9 cellular contexts compared by ENCODE assay signal in genomic region chr6:97705568-97705967, GRCh38.
A peak's percentile ranks its signal among the peaks of the same experiment; 100 is the strongest.
DNase-seq lines count a peak whose midpoint lies in the region; ATAC-seq, FAIRE-seq and TF ChIP-seq lines count a peak whose summit lies in the region.
"Had no signal": no experiment of that assay in that cellular context is flagged by ENCODE, and none has a peak within 500 bp of the region (broad histone marks: within the 10 kb centered on the region; RNA-seq: fewer than 3 reads in every experiment).

No MANE protein-coding gene starts in this region.

- H3K27ac Mint-ChIP-seq in astrocyte (ENCODE audit: unreplicated experiment), result no peak overlapping the region

- ATAC-seq in HG02642 (IDR thresholded peaks at IDR 0.05; ENCODE audit: poor library complexity, unreplicated experiment) (no peak), HG02970 (IDR thresholded peaks at IDR 0.05; ENCODE audit: low FRiP score, unreplicated experiment) (no peak)

- H2BK15ac ChIP-seq in mesendoderm (replicated peaks; ENCODE audit: low read depth), result no peak overlapping the region

- H3K4me2 ChIP-seq in astrocyte (ENCODE audit: low read length) (no peak overlapping the region), mesendoderm (ENCODE audit: low read length) (no peak overlapping the region)

- no peak overlapping the region for H2BK120ac ChIP-seq in mesendoderm (ENCODE audit: low read depth, low read length)

- no peak overlapping the region for H3K27ac ChIP-seq in astrocyte (ENCODE audit: low read depth, low read length)
- H3K27ac ChIP-seq in mesendoderm (ENCODE audit: low read depth, low read length), result no peak overlapping the region
- no peak overlapping the region for H3K27ac ChIP-seq in coronary artery

- H3K79me2 ChIP-seq in astrocyte (ENCODE audit: insufficient read depth, low read length), result no peaks in the 10 kb centered on the region
- no peaks in the 10 kb centered on the region for H3K79me2 ChIP-seq in mesendoderm (ENCODE audit: control insufficient read depth, insufficient read depth, low read length)

- no peak overlapping the region for H3K4me3 Mint-ChIP-seq in astrocyte (ENCODE audit: unreplicated experiment)

- H4K20me1 ChIP-seq in astrocyte (ENCODE audit: insufficient read depth, low read length), result no peaks in the 10 kb centered on the region

- peak; percentile 38 for TF ChIP-seq CTCF in astrocyte (IDR thresholded peaks at IDR 0.05; ENCODE audit: insufficient read depth, low read depth, low read length)
- no peak for TF ChIP-seq CTCF in coronary artery (IDR thresholded peaks at IDR 0.05)

- H3K18ac ChIP-seq in mesendoderm (ENCODE audit: low read length), result no peak overlapping the region

- H3K79me1 ChIP-seq in mesendoderm (ENCODE audit: low read length), result no peaks in the 10 kb centered on the region

- no peak overlapping the region for H3K56ac ChIP-seq in mesendoderm (ENCODE audit: low read length)

- no CpG with 5 or more reads among the region's 2 CpGs for WGBS in mesendoderm (ENCODE audit: extremely low coverage, insufficient coverage, low lambda C conversion rate)

- H3K9ac ChIP-seq in astrocyte (ENCODE audit: low read length), result no peak overlapping the region
- H3K9ac ChIP-seq in mesendoderm (ENCODE audit: low read length), result no peak overlapping the region

- H3K4me3 ChIP-seq in astrocyte (ENCODE audit: insufficient read depth, low read depth, low read length) (no peak overlapping the region), mesendoderm (ENCODE audit: low read length) (no peak overlapping the region), coronary artery (no peak overlapping the region)

- no peaks in the 10 kb centered on the region for H3K27me3 Mint-ChIP-seq in astrocyte (ENCODE audit: low read depth, unreplicated experiment)

- H3K4ac ChIP-seq in mesendoderm (ENCODE audit: low read depth, low read length), result no peak overlapping the region

- H3K4me1 ChIP-seq in astrocyte (ENCODE audit: insufficient read depth, low read length) (no peaks in the 10 kb centered on the region), mesendoderm (ENCODE audit: control insufficient read depth, low read depth, low read length) (no peaks in the 10 kb centered on the region)

- H2BK5ac ChIP-seq in mesendoderm (ENCODE audit: low read length), result no peak overlapping the region

- no peaks in the 10 kb centered on the region for H3K27me3 ChIP-seq in astrocyte (ENCODE audit: insufficient read depth, low read length)
- H3K27me3 ChIP-seq in mesendoderm (ENCODE audit: insufficient read depth, low read length, poor library complexity), result no peaks in the 10 kb centered on the region

- H3K9me3 ChIP-seq in astrocyte (ENCODE audit: insufficient read depth, low read depth, low read length), result no peaks in the 10 kb centered on the region

- peak; percentile 65 for TF ChIP-seq RAD21 in Ishikawa (IDR thresholded peaks at IDR 0.05; ENCODE audit: low read depth)

- H2AK5ac ChIP-seq in mesendoderm (ENCODE audit: low read length), result no peak overlapping the region

- H3K4me1 Mint-ChIP-seq in astrocyte (ENCODE audit: low read depth, unreplicated experiment), result no peaks in the 10 kb centered on the region

- FAIRE-seq in astrocyte (lab: Jason Lieb, UNC), result peak; percentile 32

- no peak for TF ChIP-seq EP300 in Ishikawa (IDR thresholded peaks at IDR 0.05; ENCODE audit: borderline replicate concordance)

- no peak overlapping the region for H2AFZ ChIP-seq in astrocyte (ENCODE audit: low read depth, low read length)

- H3K36me3 ChIP-seq in astrocyte (ENCODE audit: insufficient read depth, low read length), result no peaks in the 10 kb centered on the region
- no peaks in the 10 kb centered on the region for H3K36me3 ChIP-seq in mesendoderm (ENCODE audit: control insufficient read depth, insufficient read depth, low read length)

- H3K9me3 Mint-ChIP-seq in astrocyte (ENCODE audit: unreplicated experiment), result no peaks in the 10 kb centered on the region

- DNase-seq in GM03348 (ENCODE audit: low spot score) (peak; percentile 16), astrocyte (ENCODE audit: low read depth) (peak; percentile 4), mesendoderm (peak; percentile 64), coronary artery (ENCODE audit: low spot score) (no peak)
- DNase-seq in activated naive CD4-positive, alpha-beta T cell (lab: John Stamatoyannopoulos, UW), result no peak
- DNase-seq: activated T-cell treated with anti-CD3 and anti-CD28 coated beads for 4 hours had no signal

- no peak overlapping the region for H4K5ac ChIP-seq in mesendoderm (ENCODE audit: low read length)

- no peaks in the 10 kb centered on the region for H3K36me3 Mint-ChIP-seq in astrocyte (ENCODE audit: low read depth, unreplicated experiment)

- no peak overlapping the region for H3K23ac ChIP-seq in mesendoderm (ENCODE audit: low read length)

- no peak overlapping the region for H4K8ac ChIP-seq in mesendoderm (ENCODE audit: low read depth, low read length)

TF ChIP-seq in Ishikawa, 13 proteins besides CTCF, POLR2A, EP300 and RAD21:
- TF ChIP-seq TCF12 (IDR thresholded peaks at IDR 0.05; ENCODE audit: low read depth) (no peak), MAX (IDR thresholded peaks at IDR 0.05) (no peak), ZBTB7A (IDR thresholded peaks at IDR 0.05; ENCODE audit: low read depth) (no peak), USF1 (IDR thresholded peaks at IDR 0.05) (no peak), REST (IDR thresholded peaks at IDR 0.05; ENCODE audit: low read depth) (no peak), FOXM1 (IDR thresholded peaks at IDR 0.05; ENCODE audit: borderline replicate concordance, low read depth) (no peak), TEAD4 (IDR thresholded peaks at IDR 0.05) (no peak), YY1 (IDR thresholded peaks at IDR 0.05; ENCODE audit: low read depth) (no peak), TAF1 (IDR thresholded peaks at IDR 0.05; ENCODE audit: low read depth) (no peak), CEBPB (IDR thresholded peaks at IDR 0.05) (no peak), NFIC (IDR thresholded peaks at IDR 0.05) (no peak), EGR1 (IDR thresholded peaks at IDR 0.05) (no peak), CREB1 (IDR thresholded peaks at IDR 0.05; ENCODE audit: low read depth) (no peak)

Comparison
In these comparisons a context has a peak if more than half of its experiments do, and no peak if none do; other contexts are left out.
1. DNase-seq: peak in GM03348 (single experiment), astrocyte (single experiment) and mesendoderm (single experiment); none in coronary artery (single experiment) and activated naive CD4-positive, alpha-beta T cell (0 of 4).